Comparison of ENCODE assay signal across 22 cellular contexts in the genomic region with DNA sequence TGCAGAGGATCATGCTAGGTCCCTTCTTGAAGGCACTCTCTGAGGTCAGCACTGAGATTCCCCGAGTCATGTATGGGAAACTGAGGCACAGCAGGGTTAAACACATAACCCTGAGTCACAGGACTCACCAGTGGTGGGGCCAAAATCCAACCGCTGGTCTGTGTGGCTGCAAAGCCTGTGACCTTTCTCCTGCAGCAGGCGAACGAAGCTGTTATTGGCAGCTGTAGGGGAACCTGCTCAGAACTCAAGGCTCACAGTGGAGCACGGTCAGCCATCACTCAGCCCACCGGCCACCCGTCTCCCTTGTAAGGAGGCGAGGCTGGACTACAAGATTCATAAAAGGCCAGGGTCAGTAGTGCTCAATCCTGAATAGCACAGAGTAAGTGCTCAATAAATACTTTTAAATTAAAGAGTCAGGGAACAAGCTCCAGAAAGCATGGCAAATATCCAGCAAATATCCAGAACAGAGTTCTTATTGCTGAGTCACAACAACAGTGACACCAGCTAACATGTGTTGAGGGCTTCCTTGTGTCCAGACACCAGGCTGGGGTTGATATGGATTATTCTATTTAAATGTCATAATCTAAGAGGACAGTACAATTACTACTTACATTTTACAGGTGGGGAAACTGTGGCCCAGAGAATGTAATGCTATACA. TPM values are rescaled to one million over a fixed set of nuclear protein-coding genes. Genes with fewer than 3 reads are reported as not detected.
"Had no signal": no experiment of that assay in that cellular context is flagged by ENCODE, and none has a peak within 500 bp of the region (broad histone marks: within the 10 kb centered on the region; RNA-seq: fewer than 3 reads in every experiment).

No MANE protein-coding gene starts in this region.

- ATAC-seq: foreskin keratinocyte; natural killer cell treated with Interleukin-12 subunit alpha and Interleukin-12 subunit beta and Interleukin-15 and Interleukin-18, amount 100 ng/mL, for 72 hours; stimulated activated naive CD8-positive, alpha-beta T cell treated with anti-CD3 and anti-CD28 coated beads, Interleukin-15, Interleukin-2, amounts not matched to agents 100 U/mL and 50 U/mL, for 24 hours had no signal

- H3K36me3 Mint-ChIP-seq: natural killer cell treated with Interleukin-12 subunit alpha and Interleukin-12 subunit beta and Interleukin-15 and Interleukin-18, amount 100 ng/mL, for 72 hours had no signal

- H3K27ac ChIP-seq: ascending aorta, esophagus muscularis mucosa, foreskin keratinocyte, transverse colon, vagina, WERI-Rb-1 had no signal

- H3K4me3 Mint-ChIP-seq: dendritic cell treated with granulocyte-macrophage colony-stimulating factor and Interleukin-4, amounts not matched to agents 40 ng/mL and 50 ng/mL, for 4 days; natural killer cell treated with Interleukin-12 subunit alpha and Interleukin-12 subunit beta and Interleukin-15 and Interleukin-18, amount 100 ng/mL, for 72 hours had no signal

- H3K27ac Mint-ChIP-seq: dendritic cell treated with granulocyte-macrophage colony-stimulating factor and Interleukin-4, amounts not matched to agents 40 ng/mL and 50 ng/mL, for 4 days; natural killer cell treated with Interleukin-12 subunit alpha and Interleukin-12 subunit beta and Interleukin-15 and Interleukin-18, amount 100 ng/mL, for 72 hours had no signal

- DNase-seq: activated CD4-positive, alpha-beta T cell treated with anti-CD3 and anti-CD28 coated beads for 1 hour; activated CD8-positive, alpha-beta memory T cell treated with anti-CD3 and anti-CD28 coated beads for 24 hours; activated CD8-positive, alpha-beta memory T cell treated with anti-CD3 and anti-CD28 coated beads, Interleukin-2, amount 50 U/mL, for 48 hours; activated effector memory CD4-positive, alpha-beta T cell treated with anti-CD3 and anti-CD28 coated beads, Interleukin-2, amount 50 U/mL, for 16 hours; activated naive CD4-positive, alpha-beta T cell treated with anti-CD3 and anti-CD28 coated beads, Interleukin-2, amount 50 U/mL, for 16 hours; activated T-cell treated with anti-CD3 and anti-CD28 coated beads, Interleukin-2, amount 50 U/mL, for 48 hours; cerebellar nuclear complex; effector memory CD4-positive, alpha-beta T cell; foreskin keratinocyte; occipital lobe; stimulated activated CD4-positive, alpha-beta T cell treated with anti-CD3 and anti-CD28 coated beads, Interleukin-12 subunit alpha, Interleukin-12 subunit beta, amount 100 ng/mL, for 4 hours; stimulated activated CD4-positive, alpha-beta T cell treated with anti-CD3 and anti-CD28 coated beads, Interleukin-1b, Interleukin-23, amount 100 ng/mL, for 48 hours; stimulated activated naive CD8-positive, alpha-beta T cell treated with anti-CD3 and anti-CD28 coated beads, Interleukin-15, Interleukin-2, amounts not matched to agents 100 U/mL and 50 U/mL, for 24 hours; transverse colon; WERI-Rb-1 had no signal

- H3K9me3 ChIP-seq: ascending aorta, esophagus muscularis mucosa, transverse colon, vagina had no signal

- H3K4me3 ChIP-seq: ascending aorta, esophagus muscularis mucosa, lung, transverse colon, vagina had no signal

- H3K27me3 ChIP-seq: ascending aorta, esophagus muscularis mucosa, foreskin keratinocyte, transverse colon, vagina had no signal

- H3K9me3 Mint-ChIP-seq: dendritic cell treated with granulocyte-macrophage colony-stimulating factor and Interleukin-4, amounts not matched to agents 40 ng/mL and 50 ng/mL, for 4 days; natural killer cell treated with Interleukin-12 subunit alpha and Interleukin-12 subunit beta and Interleukin-15 and Interleukin-18, amount 100 ng/mL, for 72 hours had no signal

- H3K4me1 ChIP-seq: vagina had no signal

RNA-seq across cellular contexts. Expression of a gene that starts 34.9 kb away (rescaled TPM):
- total RNA-seq: T-helper 2 cell treated with Interferon-gamma antibody and Interleukin-4, amounts not matched to agents 100 ng/mL and 5 ng/mL, for 36 hours had no signal
